ENCODE assay signal across 32 cellular contexts in genomic region chr6:146551545-146551944, GRCh38. TPM values are rescaled to one million over a fixed set of nuclear protein-coding genes. Genes with fewer than 3 reads are reported as not detected.
DNase-seq lines count a peak whose midpoint lies in the region; ATAC-seq and TF ChIP-seq lines count a peak whose summit lies in the region.
"Had no signal": no experiment of that assay in that cellular context is flagged by ENCODE, and none has a peak within 500 bp of the region (broad histone marks: within the 10 kb centered on the region; RNA-seq: fewer than 3 reads in every experiment).

No MANE protein-coding gene starts in this region.

- no peak for TF ChIP-seq POLR2A in heart left ventricle (IDR thresholded peaks at IDR 0.05)

- no peaks in the 10 kb centered on the region for H3K9me3 ChIP-seq in heart left ventricle
- H3K9me3 ChIP-seq: BLaER1 treated with 17β-estradiol and CSF1 and Interleukin-3, amounts not matched to agents 10 nM and 100 nM; Caco-2; left ventricle myocardium inferior; Peyer's patch had no signal

- peak; percentile 13 for DNase-seq in NCI-H82 (lab: John Stamatoyannopoulos, UW)
- DNase-seq in NCI-H82 treated with DMSO at 0.1 percent for 48 hours (lab: John Stamatoyannopoulos, UW; ENCODE audit: unreplicated experiment) = no peak
- no peak for DNase-seq in chondrocyte (ENCODE audit: low spot score)
- DNase-seq in nephron progenitor cell = no peak
- DNase-seq in DMS79 treated with DMSO at 0.1 percent for 48 hours (lab: John Stamatoyannopoulos, UW) = no peak
- DNase-seq in heart left ventricle = no peak
- DNase-seq: activated CD4-positive, alpha-beta T cell treated with anti-CD3 and anti-CD28 coated beads for 36 hours; amygdala; brain microvascular endothelial cell; Caco-2; GDM1; left ventricle myocardium inferior; MV-4-11; NCI-H146; NCI-H345; NCI-H69; Peyer's patch; stimulated activated naive B cell treated with anti-CD40 and anti-IgM and Interleukin-4, amounts not matched to agents 10 μg/mL and 1 μg/mL and 100 μg/mL, for 72 hours; substantia nigra; T-helper 9 cell had no signal

- H3K27me3 ChIP-seq in heart left ventricle = no peaks in the 10 kb centered on the region
- H3K27me3 ChIP-seq: BLaER1 treated with 17β-estradiol and CSF1 and Interleukin-3, amounts not matched to agents 10 nM and 100 nM; brain microvascular endothelial cell; Peyer's patch had no signal

- WGBS in heart left ventricle, 4 donors = 88 to 90% (median 88%) methylated on average over 7 of the region's 7 CpGs

- H3K4me3 Mint-ChIP-seq in chondrocyte (ENCODE audit: unreplicated experiment) (no peak overlapping the region), nephron progenitor cell (no peak overlapping the region)
- H3K4me3 Mint-ChIP-seq: activated CD4-positive, alpha-beta T cell treated with anti-CD3 and anti-CD28 coated beads for 36 hours; activated naive CD4-positive, alpha-beta T cell treated with anti-CD3 and anti-CD28 coated beads, Interleukin-2, amount 50 U/mL, for 24 hours; stimulated activated naive B cell treated with anti-CD40 and anti-IgM and Interleukin-4, amounts not matched to agents 10 μg/mL and 1 μg/mL and 100 μg/mL, for 72 hours; type B pancreatic cell had no signal

- intact Hi-C loops in heart left ventricle (cut with DNase I) = no loop called here

- H3K27ac ChIP-seq in heart left ventricle = no peak overlapping the region
- H3K27ac ChIP-seq: 22Rv1; BLaER1 treated with 17β-estradiol and CSF1 and Interleukin-3, amounts not matched to agents 10 nM and 100 nM; brain microvascular endothelial cell; left ventricle myocardium inferior; Peyer's patch had no signal

- TF ChIP-seq CTCF in chondrocyte (IDR thresholded peaks at IDR 0.05) = no peak
- no peak for TF ChIP-seq CTCF in nephron progenitor cell (IDR thresholded peaks at IDR 0.05)
- TF ChIP-seq CTCF in heart left ventricle (IDR thresholded peaks at IDR 0.05) = no peak

- ATAC-seq in GM21390 (IDR thresholded peaks at IDR 0.05; ENCODE audit: unreplicated experiment) (no peak), heart left ventricle (no peak), SK-N-SH treated with all-trans-retinoic acid at 6 μM for 48 hours (no peak)
- ATAC-seq: activated CD4-positive, alpha-beta T cell treated with anti-CD3 and anti-CD28 coated beads for 36 hours; stimulated activated naive B cell treated with anti-CD40 and anti-IgM and Interleukin-4, amounts not matched to agents 10 μg/mL and 1 μg/mL and 100 μg/mL, for 72 hours had no signal

- peaks cover 40% of the 10 kb centered on the region for H3K36me3 Mint-ChIP-seq in chondrocyte (ENCODE audit: low read depth)
- peaks cover 40% of the 10 kb centered on the region for H3K36me3 Mint-ChIP-seq in nephron progenitor cell (ENCODE audit: low read depth)
- H3K36me3 Mint-ChIP-seq: activated naive CD4-positive, alpha-beta T cell treated with anti-CD3 and anti-CD28 coated beads, Interleukin-2, amount 50 U/mL, for 24 hours; stimulated activated naive B cell treated with anti-CD40 and anti-IgM and Interleukin-4, amounts not matched to agents 10 μg/mL and 1 μg/mL and 100 μg/mL, for 72 hours had no signal

- H3K4me1 ChIP-seq in heart left ventricle = peaks cover 0 to 50% (median 7%) of the 10 kb centered on the region in 12 donors
- H3K4me1 ChIP-seq: BLaER1 treated with 17β-estradiol and CSF1 and Interleukin-3, amounts not matched to agents 10 nM and 100 nM; Caco-2; Peyer's patch had no signal

- no peaks in the 10 kb centered on the region for H3K9me3 Mint-ChIP-seq in chondrocyte (ENCODE audit: low read depth)
- no peaks in the 10 kb centered on the region for H3K9me3 Mint-ChIP-seq in nephron progenitor cell
- H3K9me3 Mint-ChIP-seq: activated naive CD4-positive, alpha-beta T cell treated with anti-CD3 and anti-CD28 coated beads, Interleukin-2, amount 50 U/mL, for 24 hours; activated T-helper 2 cell treated with anti-CD3 and anti-CD28 coated beads, Interferon-gamma antibody, Interleukin-2, Interleukin-4, amounts not matched to agents 10 μg/mL and 5 μg/mL and 100 μg/mL, durations not matched to agents 14 hours and 24 hours and 36 hours; stimulated activated naive B cell treated with anti-CD40 and anti-IgM and Interleukin-4, amounts not matched to agents 10 μg/mL and 1 μg/mL and 100 μg/mL, for 72 hours; type B pancreatic cell had no signal

- H3K27me3 Mint-ChIP-seq in chondrocyte (ENCODE audit: low read depth) (no peaks in the 10 kb centered on the region), nephron progenitor cell (ENCODE audit: low read depth, poor library complexity) (no peaks in the 10 kb centered on the region)
- H3K27me3 Mint-ChIP-seq: stimulated activated naive B cell treated with anti-CD40 and anti-IgM and Interleukin-4, amounts not matched to agents 10 μg/mL and 1 μg/mL and 100 μg/mL, for 72 hours; type B pancreatic cell had no signal

- peak overlapping the region; percentile 82 for H3K27ac Mint-ChIP-seq in chondrocyte (ENCODE audit: unreplicated experiment)
- peak overlapping the region; percentile 89 for H3K27ac Mint-ChIP-seq in nephron progenitor cell
- H3K27ac Mint-ChIP-seq: activated CD4-positive, alpha-beta T cell treated with anti-CD3 and anti-CD28 coated beads for 36 hours; activated naive CD4-positive, alpha-beta T cell treated with anti-CD3 and anti-CD28 coated beads, Interleukin-2, amount 50 U/mL, for 24 hours; activated T-helper 2 cell treated with anti-CD3 and anti-CD28 coated beads, Interferon-gamma antibody, Interleukin-2, Interleukin-4, amounts not matched to agents 10 μg/mL and 5 μg/mL and 100 μg/mL, durations not matched to agents 14 hours and 24 hours and 36 hours; stimulated activated naive B cell treated with anti-CD40 and anti-IgM and Interleukin-4, amounts not matched to agents 10 μg/mL and 1 μg/mL and 100 μg/mL, for 72 hours; type B pancreatic cell had no signal

- peaks cover 0 to 55% (median 40%) of the 10 kb centered on the region in 9 donors for H3K36me3 ChIP-seq in heart left ventricle
- H3K36me3 ChIP-seq: BLaER1 treated with 17β-estradiol and CSF1 and Interleukin-3, amounts not matched to agents 10 nM and 100 nM had no signal

- H3K4me1 Mint-ChIP-seq in chondrocyte (ENCODE audit: low read depth) = peaks cover 43% of the 10 kb centered on the region
- H3K4me1 Mint-ChIP-seq in nephron progenitor cell = peaks cover 12% of the 10 kb centered on the region
- H3K4me1 Mint-ChIP-seq: activated CD4-positive, alpha-beta T cell treated with anti-CD3 and anti-CD28 coated beads for 36 hours; activated naive CD4-positive, alpha-beta T cell treated with anti-CD3 and anti-CD28 coated beads, Interleukin-2, amount 50 U/mL, for 24 hours; stimulated activated naive B cell treated with anti-CD40 and anti-IgM and Interleukin-4, amounts not matched to agents 10 μg/mL and 1 μg/mL and 100 μg/mL, for 72 hours had no signal

- no peak overlapping the region for H3K4me3 ChIP-seq in heart left ventricle
- H3K4me3 ChIP-seq: BLaER1 treated with 17β-estradiol and CSF1 and Interleukin-3, amounts not matched to agents 10 nM and 100 nM; left ventricle myocardium inferior; Peyer's patch had no signal

TF ChIP-seq in SK-N-SH treated with all-trans-retinoic acid at 6 μM for 48 hours, 23 proteins besides CTCF, POLR2A, EP300 and RAD21 (continues in another document):
- TF ChIP-seq RARB (CRISPR knock-in tag; IDR thresholded peaks at IDR 0.05) (no peak), CSDC2 (CRISPR knock-in tag; IDR thresholded peaks at IDR 0.05) (no peak), BACH2 (CRISPR knock-in tag; IDR thresholded peaks at IDR 0.05; ENCODE audit: borderline replicate concordance) (no peak), ARNTL (CRISPR knock-in tag; IDR thresholded peaks at IDR 0.05; ENCODE audit: borderline replicate concordance, low read depth) (no peak), ZNF565 (CRISPR knock-in tag; conservative IDR thresholded peaks at IDR 0.05; ENCODE audit: low read depth) (no peak), ZNF70 (CRISPR knock-in tag; IDR thresholded peaks at IDR 0.05) (no peak), GLIS3 (CRISPR knock-in tag; IDR thresholded peaks at IDR 0.05) (no peak), CREB5 (CRISPR knock-in tag; IDR thresholded peaks at IDR 0.05; ENCODE audit: low read depth) (no peak), ZNF8 (CRISPR knock-in tag; IDR thresholded peaks at IDR 0.05) (no peak), PATZ1 (CRISPR knock-in tag; IDR thresholded peaks at IDR 0.05; ENCODE audit: borderline replicate concordance) (no peak)

RNA-seq across cellular contexts. Expression of gene RAB32, which starts 7.9 kb away (rescaled TPM):
- total RNA-seq in chondrocyte = 41.8 to 80.6 TPM (median 76.1 TPM) in 3 replicates
- total RNA-seq in heart left ventricle = 10 to 100 TPM in 3 of 9 donors, 1 to 10 TPM in 6; 3.9 to 22.7 (median 7.7) TPM
- 1 to 10 TPM; 1.9 to 9.3 TPM for polyA plus RNA-seq in heart left ventricle

RNA-seq across cellular contexts. Expression of gene ADGB, which starts 47.2 kb away (rescaled TPM):
- not detected in 3 replicates for total RNA-seq in chondrocyte
- total RNA-seq in heart left ventricle = not detected
- not detected for polyA plus RNA-seq in heart left ventricle
- total RNA-seq: activated CD4-positive, alpha-beta T cell treated with anti-CD3 and anti-CD28 coated beads for 36 hours; activated T-helper 2 cell treated with anti-CD3 and anti-CD28 coated beads, Interferon-gamma antibody, Interleukin-2, Interleukin-4, amounts not matched to agents 10 μg/mL and 5 μg/mL and 100 μg/mL, durations not matched to agents 14 hours and 24 hours and 36 hours; Caco-2; H4; left ventricle myocardium inferior; mesenteric fat pad; myocyte; Peyer's patch; posterior vena cava; skeletal muscle tissue had no signal
